Comparison of ENCODE assay signal across 1 cellular context in genomic region chr1:54542120-54542961, GRCh38.
TF ChIP-seq lines count a peak whose summit lies in the region.

No MANE protein-coding gene starts in this region.

TF ChIP-seq in HEK293, 187 proteins besides CTCF, POLR2A, EP300 and RAD21 (continued from another document and continues in another):
- no peak for TF ChIP-seq ZNF26 (tag by site-specific recombination; IDR thresholded peaks at IDR 0.05)
- no peak; the same call in 1 of the 2 replicates for TF ChIP-seq ZFP37 (tag by site-specific recombination; IDR thresholded peaks at IDR 0.05)
- no peak for TF ChIP-seq GFI1B (tag by site-specific recombination; IDR thresholded peaks at IDR 0.05)
- no peak for TF ChIP-seq MYNN (tag by site-specific recombination; IDR thresholded peaks at IDR 0.05; ENCODE audit: borderline replicate concordance)
- no peak for TF ChIP-seq ZNF140 (tag by site-specific recombination; IDR thresholded peaks at IDR 0.05)
- no peak for TF ChIP-seq ZNF366 (tag by site-specific recombination; conservative IDR thresholded peaks at IDR 0.05)
- TF ChIP-seq ZNF843 (tag by site-specific recombination; IDR thresholded peaks at IDR 0.05): 0 out of 2 replicates have a peak, but pooled peaks have one; percentile 9
- no peak for TF ChIP-seq ZNF670 (tag by site-specific recombination; IDR thresholded peaks at IDR 0.05; ENCODE audit: low read depth)
- no peak for TF ChIP-seq ZNF146 (tag by site-specific recombination; IDR thresholded peaks at IDR 0.05)
- TF ChIP-seq ZNF555 (tag by site-specific recombination; conservative IDR thresholded peaks at IDR 0.05): no peak
- TF ChIP-seq ZNF404 (tag by site-specific recombination; IDR thresholded peaks at IDR 0.05): no peak
- TF ChIP-seq KLF10 (tag by site-specific recombination; IDR thresholded peaks at IDR 0.05): 0 out of 2 replicates have a peak, but pooled peaks have one; percentile 34
- no peak for TF ChIP-seq ZNF37A (tag by site-specific recombination; IDR thresholded peaks at IDR 0.05)
- TF ChIP-seq WT1 (tag by site-specific recombination; IDR thresholded peaks at IDR 0.05): no peak
- peak; percentile 63 for TF ChIP-seq ZFHX2 (tag by site-specific recombination; conservative IDR thresholded peaks at IDR 0.05)
- TF ChIP-seq TSHZ1 (tag by site-specific recombination; IDR thresholded peaks at IDR 0.05; ENCODE audit: borderline replicate concordance): no peak
- TF ChIP-seq SALL2 (tag by site-specific recombination; IDR thresholded peaks at IDR 0.05; ENCODE audit: borderline replicate concordance): no peak
- TF ChIP-seq GLI4 (tag by site-specific recombination; IDR thresholded peaks at IDR 0.05): no peak
- no peak for TF ChIP-seq ZNF184 (tag by site-specific recombination; IDR thresholded peaks at IDR 0.05)
- no peak for TF ChIP-seq ZNF416 (tag by site-specific recombination; IDR thresholded peaks at IDR 0.05)
- TF ChIP-seq ZNF488 (tag by site-specific recombination; IDR thresholded peaks at IDR 0.05): no peak
- no peak for TF ChIP-seq ZNF223 (tag by site-specific recombination; IDR thresholded peaks at IDR 0.05)
- TF ChIP-seq ZNF792 (tag by site-specific recombination; IDR thresholded peaks at IDR 0.05): no peak
- TF ChIP-seq ZNF558 (tag by site-specific recombination; IDR thresholded peaks at IDR 0.05): no peak
- no peak for TF ChIP-seq ZNF433 (tag by site-specific recombination; IDR thresholded peaks at IDR 0.05; ENCODE audit: low read depth)
- TF ChIP-seq ZBTB44 (tag by site-specific recombination; IDR thresholded peaks at IDR 0.05): no peak
- TF ChIP-seq OSR2 (tag by site-specific recombination; IDR thresholded peaks at IDR 0.05): no peak
- no peak for TF ChIP-seq ZSCAN18 (tag by site-specific recombination; IDR thresholded peaks at IDR 0.05)
- TF ChIP-seq ZNF510 (tag by site-specific recombination; IDR thresholded peaks at IDR 0.05; ENCODE audit: insufficient replicate concordance): no peak
- TF ChIP-seq ZNF658 (tag by site-specific recombination; IDR thresholded peaks at IDR 0.05): no peak
- no peak for TF ChIP-seq ZNF513 (tag by site-specific recombination; IDR thresholded peaks at IDR 0.05)
- no peak for TF ChIP-seq ZSCAN23 (tag by site-specific recombination; IDR thresholded peaks at IDR 0.05)
- TF ChIP-seq ZNF521 (tag by site-specific recombination; IDR thresholded peaks at IDR 0.05): no peak
- no peak for TF ChIP-seq ZNF621 (tag by site-specific recombination; IDR thresholded peaks at IDR 0.05)
- TF ChIP-seq ZNF560 (tag by site-specific recombination; IDR thresholded peaks at IDR 0.05; ENCODE audit: borderline replicate concordance): 0 out of 2 replicates have a peak, but pooled peaks have one; percentile 12
- peak; percentile 78 for TF ChIP-seq ZNF341 (tag by site-specific recombination; IDR thresholded peaks at IDR 0.05; ENCODE audit: low read depth)
- no peak for TF ChIP-seq HIC1 (tag by site-specific recombination; IDR thresholded peaks at IDR 0.05)
- TF ChIP-seq ZBTB1 (tag by site-specific recombination; IDR thresholded peaks at IDR 0.05): no peak
- TF ChIP-seq ZFP3 (tag by site-specific recombination; IDR thresholded peaks at IDR 0.05; ENCODE audit: low read depth): no peak
- TF ChIP-seq BCL6B (tag by site-specific recombination; IDR thresholded peaks at IDR 0.05): no peak
- peak; percentile 50; the same call in 1 of the 2 replicates for TF ChIP-seq ZNF692 (tag by site-specific recombination; IDR thresholded peaks at IDR 0.05)
- no peak for TF ChIP-seq ZNF768 (tag by site-specific recombination; IDR thresholded peaks at IDR 0.05)
- no peak for TF ChIP-seq ZNF76 (tag by site-specific recombination; IDR thresholded peaks at IDR 0.05; ENCODE audit: borderline replicate concordance, low read depth)
- no peak for TF ChIP-seq ZNF530 (tag by site-specific recombination; IDR thresholded peaks at IDR 0.05; ENCODE audit: low read depth)
- no peak for TF ChIP-seq ZBTB7A (tag by site-specific recombination; IDR thresholded peaks at IDR 0.05; ENCODE audit: low read depth)
- TF ChIP-seq ZNF639 (tag by site-specific recombination; IDR thresholded peaks at IDR 0.05): no peak
- no peak for TF ChIP-seq ZNF776 (tag by site-specific recombination; IDR thresholded peaks at IDR 0.05; ENCODE audit: borderline replicate concordance)
- TF ChIP-seq ZNF830 (tag by site-specific recombination; IDR thresholded peaks at IDR 0.05; ENCODE audit: low read depth): no peak
